Comparison of ENCODE assay signal across 23 cellular contexts in the genomic region with DNA sequence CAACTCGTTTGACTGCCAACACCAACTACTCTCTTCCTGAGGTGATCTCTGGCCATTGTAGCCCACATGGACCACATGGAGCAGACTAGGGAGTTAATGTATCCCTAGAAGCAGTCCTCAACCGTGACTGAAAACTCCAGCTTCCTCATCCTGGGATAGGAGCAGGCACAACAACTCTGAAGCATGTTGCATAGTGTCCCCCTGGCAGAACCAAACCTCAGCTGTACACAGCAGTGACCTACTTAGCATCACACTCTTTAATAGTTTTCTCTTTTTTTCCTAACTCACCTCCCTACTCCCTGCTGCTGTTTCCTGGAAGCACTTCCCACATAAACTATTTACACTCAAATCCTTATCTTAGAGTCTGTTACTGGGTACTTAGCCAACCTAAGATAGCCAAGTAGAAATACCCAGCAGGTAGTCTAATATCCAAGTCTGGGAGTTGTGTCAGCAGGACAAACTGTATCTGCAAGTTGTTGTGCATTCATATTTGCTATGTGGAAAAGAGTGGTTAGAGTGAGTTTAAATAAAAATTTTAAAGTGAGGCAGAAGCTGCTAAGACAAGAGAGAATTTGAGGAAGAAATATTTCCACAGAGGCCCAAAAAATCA.
"Had no signal": no experiment of that assay in that cellular context is flagged by ENCODE, and none has a peak within 500 bp of the region (broad histone marks: within the 10 kb centered on the region; RNA-seq: fewer than 3 reads in every experiment).

No MANE protein-coding gene starts in this region.

- DNase-seq: activated CD4-positive, alpha-beta T cell treated with anti-CD3 and anti-CD28 coated beads for 48 hours; activated CD4-positive, alpha-beta T cell treated with anti-CD3 and anti-CD28 coated beads, Interleukin-2, amount 50 U/mL, for 48 hours; activated CD8-positive, alpha-beta memory T cell treated with anti-CD3 and anti-CD28 coated beads for 24 hours; activated effector memory CD4-positive, alpha-beta T cell treated with anti-CD3 and anti-CD28 coated beads, Interleukin-2, amount 50 U/mL, for 16 hours; activated naive CD4-positive, alpha-beta T cell treated with anti-CD3 and anti-CD28 coated beads for 36 hours; activated naive CD8-positive, alpha-beta T cell treated with anti-CD3 and anti-CD28 coated beads for 36 hours; adrenal gland; aorta; endodermal cell; foreskin keratinocyte; hippocampal formation; mucosa of descending colon; posterior cingulate gyrus; right lobe of liver; stimulated activated CD4-positive, alpha-beta T cell treated with anti-CD3 and anti-CD28 coated beads, Interleukin-12 subunit alpha, Interleukin-12 subunit beta, amount 100 ng/mL, for 4 hours; stimulated activated CD4-positive, alpha-beta T cell treated with anti-CD3 and anti-CD28 coated beads, Interleukin-4, amount 100 ng/mL, for 1 hour; T-helper 9 cell; trophoblast cell; WERI-Rb-1 had no signal

- H3K36me3 ChIP-seq: adrenal gland, right lobe of liver, thoracic aorta, vagina, WERI-Rb-1 had no signal

- H3K9me3 ChIP-seq: adrenal gland, mucosa of descending colon, right lobe of liver, thoracic aorta, vagina had no signal

- H3K27me3 ChIP-seq: adrenal gland, foreskin keratinocyte, right lobe of liver, vagina had no signal

- H3K27ac ChIP-seq: adrenal gland, foreskin keratinocyte, right lobe of liver, thoracic aorta, vagina, WERI-Rb-1 had no signal

- H3K4me3 ChIP-seq: adrenal gland, lung, mucosa of descending colon, right lobe of liver, skin epidermis, thoracic aorta, vagina had no signal

- H3K4me1 ChIP-seq: adrenal gland, foreskin keratinocyte, vagina had no signal
